ENCODE assay signal across 8 cellular contexts in genomic region chr1:210289248-210289647, GRCh38.
"Had no signal": no experiment of that assay in that cellular context is flagged by ENCODE, and none has a peak within 500 bp of the region (broad histone marks: within the 10 kb centered on the region; RNA-seq: fewer than 3 reads in every experiment).

No MANE protein-coding gene starts in this region.

- H3K27ac ChIP-seq: GM23248 had no signal

- DNase-seq: GM23248, GOT3, H7, H9, HCEC 1CT, HFFc6 had no signal

- H3K36me3 ChIP-seq: HAP-1 had no signal

- H3K9me3 ChIP-seq: HAP-1 had no signal

- H3K4me3 ChIP-seq: GM23248, GM23338, HAP-1 had no signal
